ENCODE assay signal across 8 cellular contexts in the genomic region with DNA sequence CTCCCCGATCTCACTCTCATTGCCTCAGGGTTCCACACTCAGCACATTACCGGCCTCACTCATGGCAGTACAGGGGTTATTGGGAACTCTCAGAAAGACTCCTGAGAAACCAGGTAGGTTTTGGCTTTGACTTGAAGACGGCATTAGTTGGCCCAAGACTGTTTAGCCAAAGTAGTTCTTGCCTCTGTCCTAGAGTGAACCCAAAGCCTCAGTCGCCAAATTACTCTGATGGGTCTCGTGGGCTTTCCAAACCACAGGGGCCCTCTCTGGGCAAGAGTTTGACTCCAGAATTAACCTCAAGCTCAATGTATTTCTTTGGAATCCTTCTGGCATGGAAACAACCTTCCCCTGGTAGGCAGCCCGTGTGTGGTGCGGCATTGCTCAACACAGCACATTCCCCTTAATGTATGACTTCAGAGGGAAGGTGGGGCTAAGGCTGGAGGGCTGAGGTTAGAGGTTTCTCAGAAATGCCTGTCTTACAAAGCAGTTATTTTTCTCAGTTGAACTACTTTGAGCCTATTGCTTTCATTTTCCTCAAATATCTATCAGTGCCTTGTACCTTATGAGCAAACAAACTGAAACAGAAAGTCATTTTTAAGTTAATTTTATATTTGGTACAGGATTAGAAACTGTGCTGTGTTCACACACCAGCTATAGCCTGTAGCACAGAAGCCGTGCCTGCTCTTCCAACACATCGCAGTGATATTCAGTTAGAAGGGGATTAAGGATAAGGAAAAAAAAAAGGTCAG.
DNase-seq lines count a peak whose midpoint lies in the region; ATAC-seq lines count a peak whose summit lies in the region.

No MANE protein-coding gene starts in this region.

- ATAC-seq in HG02885 (IDR thresholded peaks at IDR 0.05; ENCODE audit: poor library complexity, unreplicated experiment), result peak; percentile 96

- H3K27ac ChIP-seq in caudate nucleus (ENCODE audit: low read depth, low read length), result no peak overlapping the region

- DNase-seq in stimulated activated CD4-positive, alpha-beta T cell treated with anti-CD3 and anti-CD28 coated beads, Interleukin-15, amount 100 ng/mL, for 24 hours, result peak; percentile 12
- no peak for DNase-seq in stimulated activated CD4-positive, alpha-beta T cell treated with anti-CD3 and anti-CD28 coated beads, Interleukin-4, amount 100 ng/mL, for 4 hours
- peak; percentile 77 for DNase-seq in RPMI7951 (ENCODE audit: low read depth)
- DNase-seq in glomerular visceral epithelial cell (ENCODE audit: extremely low spot score), result peak; percentile 84
- no peak for DNase-seq in caudate nucleus (lab: John Stamatoyannopoulos, UW)
- DNase-seq in DMS 273 (lab: John Stamatoyannopoulos, UW; ENCODE audit: unreplicated experiment), result no peak
- no peak for DNase-seq in SHP77 treated with DMSO at 0.1 percent for 48 hours (lab: John Stamatoyannopoulos, UW)

Comparison
In these comparisons a context has a peak if more than half of its experiments do, and no peak if none do; other contexts are left out.
1. DNase-seq: peak in stimulated activated CD4-positive, alpha-beta T cell treated with anti-CD3 and anti-CD28 coated beads, Interleukin-15, amount 100 ng/mL, for 24 hours (single experiment), RPMI7951 (single experiment) and glomerular visceral epithelial cell (single experiment); none in stimulated activated CD4-positive, alpha-beta T cell treated with anti-CD3 and anti-CD28 coated beads, Interleukin-4, amount 100 ng/mL, for 4 hours (0 of 2), caudate nucleus (0 of 61), DMS 273 (single experiment) and SHP77 treated with DMSO at 0.1 percent for 48 hours (single experiment).